21 cellular contexts compared by ENCODE assay signal in the genomic region with DNA sequence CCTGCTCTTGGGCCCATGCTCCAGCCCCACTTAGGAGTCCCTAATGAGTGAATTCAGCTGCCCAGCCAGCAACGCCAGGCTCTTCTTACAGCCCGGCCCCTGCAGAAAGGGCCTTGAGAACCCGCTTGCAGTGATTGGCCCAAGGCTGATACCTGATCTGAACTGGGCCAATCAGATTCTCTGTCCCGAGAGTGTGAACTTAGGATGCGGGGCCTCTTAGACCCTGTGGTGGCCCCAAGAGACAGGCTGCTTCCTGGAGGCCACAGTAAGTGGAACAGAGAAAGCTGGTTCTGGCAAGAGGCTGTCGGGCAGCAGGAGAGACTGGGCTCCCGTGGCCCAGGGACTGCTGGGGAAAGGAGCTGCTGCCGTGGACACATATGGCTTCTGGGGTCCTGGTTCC. TPM values are rescaled to one million over a fixed set of nuclear protein-coding genes. Genes with fewer than 3 reads are reported as not detected.
"Had no signal": no experiment of that assay in that cellular context is flagged by ENCODE, and none has a peak within 500 bp of the region (broad histone marks: within the 10 kb centered on the region; RNA-seq: fewer than 3 reads in every experiment).

No MANE protein-coding gene starts in this region.

- H3K4me3 ChIP-seq: esophagus squamous epithelium, ovary, right atrium auricular region, smooth muscle cell, suprapubic skin, tibial artery, upper lobe of right lung, vagina had no signal

- H3K4me2 ChIP-seq: smooth muscle cell had no signal

- DNase-seq: effector memory CD8-positive, alpha-beta T cell; esophagus squamous epithelium; foreskin fibroblast; kidney glomerular epithelial cell; mammary epithelial cell; naive thymus-derived CD4-positive, alpha-beta T cell; nucleus accumbens; ovary; stimulated activated CD4-positive, alpha-beta T cell treated with anti-CD3 and anti-CD28 coated beads, Interleukin-2, amount 100 ng/mL, for 48 hours; stimulated activated naive CD4-positive, alpha-beta T cell treated with Interleukin-2 at 50 U/mL for 16 hours; tibial artery; upper lobe of right lung had no signal

- H3K4me1 Mint-ChIP-seq: naive thymus-derived CD4-positive, alpha-beta T cell; neural crest cell had no signal

- H3K36me3 ChIP-seq: esophagus squamous epithelium, ovary, right atrium auricular region, suprapubic skin, tibial artery, upper lobe of right lung, vagina had no signal

- H3K9me3 ChIP-seq: esophagus squamous epithelium, ovary, right atrium auricular region, suprapubic skin, tibial artery, upper lobe of right lung, vagina had no signal

- H3K4me3 Mint-ChIP-seq: dendritic cell treated with granulocyte-macrophage colony-stimulating factor and Interleukin-4, amounts not matched to agents 40 ng/mL and 50 ng/mL, for 4 days; effector memory CD8-positive, alpha-beta T cell; naive thymus-derived CD4-positive, alpha-beta T cell; neural crest cell had no signal

- H3K27ac Mint-ChIP-seq: dendritic cell treated with granulocyte-macrophage colony-stimulating factor and Interleukin-4, amounts not matched to agents 40 ng/mL and 50 ng/mL, for 4 days; effector memory CD8-positive, alpha-beta T cell; naive thymus-derived CD4-positive, alpha-beta T cell had no signal

- H3K27me3 ChIP-seq: esophagus squamous epithelium, ovary, right atrium auricular region, suprapubic skin, tibial artery, upper lobe of right lung, vagina had no signal

- H3K27ac ChIP-seq: esophagus squamous epithelium, ovary, right atrium auricular region, suprapubic skin, tibial artery, upper lobe of right lung, vagina had no signal

- H3K9me3 Mint-ChIP-seq: dendritic cell treated with granulocyte-macrophage colony-stimulating factor and Interleukin-4, amounts not matched to agents 40 ng/mL and 50 ng/mL, for 4 days; effector memory CD8-positive, alpha-beta T cell; neural crest cell had no signal

- H3K4me1 ChIP-seq: right atrium auricular region, tibial artery, upper lobe of right lung, vagina had no signal

RNA-seq across cellular contexts. Expression of gene VSTM5, which starts 11.5 kb away (rescaled TPM):
- total RNA-seq: left lobe of liver; mesenteric fat pad; mononuclear cell; naive thymus-derived CD4-positive, alpha-beta T cell; neural crest cell; right atrium auricular region; upper lobe of right lung; vagina had no signal
- polyA plus RNA-seq: naive thymus-derived CD4-positive, alpha-beta T cell had no signal
